In genomic region chr11:19903620-19904069, GRCh38 we compare ENCODE assay signal across 8 cellular contexts.
DNase-seq lines count a peak whose midpoint lies in the region; ATAC-seq and TF ChIP-seq lines count a peak whose summit lies in the region.

No MANE protein-coding gene starts in this region.

- no peak overlapping the region for H3K4me3 ChIP-seq in thoracic aorta

- CTCF ChIA-PET in activated CD8-positive, alpha-beta T cell treated with anti-CD3 and anti-CD28 coated beads, Interleukin-2, amount 10 ng/mL, durations not matched to agents 7 days and 5 days (lab: Charles Lee): interaction anchor here (0.6 to 2.2 kb wide), 3 partner anchors 340 to 381 kb away, joined by 3 to 15 read pairs (median 5); no protein-coding TSS in a partner anchor

- H3K4me1 ChIP-seq in thoracic aorta (ENCODE audit: control insufficient read depth in 1 of 2, low read depth in 2 of 2): peaks cover 0 to 84% of the 10 kb centered on the region in 2 donors

- DNase-seq in DMS79 (lab: John Stamatoyannopoulos, UW) (peak; percentile 44), NCI-H460 (ENCODE audit: extremely low read depth, low read depth) (peak; percentile 52), thoracic aorta (ENCODE audit: low spot score) (peak; percentile 42)
- peak; percentile 57 for DNase-seq in activated CD8-positive, alpha-beta T cell treated with anti-CD3 and anti-CD28 coated beads, Interleukin-2, amount 10 ng/mL, durations not matched to agents 7 days and 5 days

- H3K4me3 Mint-ChIP-seq in activated CD8-positive, alpha-beta T cell treated with anti-CD3 and anti-CD28 coated beads, Interleukin-2, amount 10 ng/mL, durations not matched to agents 7 days and 5 days: no peak overlapping the region
- peak overlapping the region in 1 of 3 experiments; percentile 21 for H3K4me3 Mint-ChIP-seq in nephron

- H3K27ac ChIP-seq in thoracic aorta: peak overlapping the region in 1 of 2 donors; percentile 25

- peaks cover 13% of the 10 kb centered on the region for H3K36me3 ChIP-seq in thoracic aorta

- H3K27ac Mint-ChIP-seq in activated CD8-positive, alpha-beta T cell treated with anti-CD3 and anti-CD28 coated beads, Interleukin-2, amount 10 ng/mL, durations not matched to agents 7 days and 5 days: no peak overlapping the region
- H3K27ac Mint-ChIP-seq in nephron: peak overlapping the region; percentile 48 to 60 (median 55)

- peak; percentile 83 to 88 (median 87) for TF ChIP-seq CTCF in nephron (IDR thresholded peaks at IDR 0.05; ENCODE audit: unreplicated experiment in 3 of 3)
- peak; percentile 67 for TF ChIP-seq CTCF in thoracic aorta (IDR thresholded peaks at IDR 0.05)

- ATAC-seq in HG02885 (IDR thresholded peaks at IDR 0.05; ENCODE audit: poor library complexity, unreplicated experiment) (peak; percentile 57), esophagus mucosa (peak; percentile 75), thoracic aorta (ENCODE audit: insufficient number of reproducible peaks, low FRiP score, low read depth) (no peak), GM21381 (IDR thresholded peaks at IDR 0.05; ENCODE audit: unreplicated experiment) (no peak)
- no peak for ATAC-seq in activated CD8-positive, alpha-beta T cell treated with anti-CD3 and anti-CD28 coated beads, Interleukin-2, amount 10 ng/mL, durations not matched to agents 7 days and 5 days

- H3K4me1 Mint-ChIP-seq in activated CD8-positive, alpha-beta T cell treated with anti-CD3 and anti-CD28 coated beads, Interleukin-2, amount 10 ng/mL, durations not matched to agents 7 days and 5 days (ENCODE audit: low read depth): no peaks in the 10 kb centered on the region
- peaks cover 42% of the 10 kb centered on the region for H3K4me1 Mint-ChIP-seq in nephron

- H3K27me3 Mint-ChIP-seq in activated CD8-positive, alpha-beta T cell treated with anti-CD3 and anti-CD28 coated beads, Interleukin-2, amount 10 ng/mL, durations not matched to agents 7 days and 5 days (ENCODE audit: low read depth): peaks cover 2% of the 10 kb centered on the region
- no peaks in the 10 kb centered on the region for H3K27me3 Mint-ChIP-seq in nephron (ENCODE audit: low read depth)

- no peaks in the 10 kb centered on the region for H3K9me3 Mint-ChIP-seq in activated CD8-positive, alpha-beta T cell treated with anti-CD3 and anti-CD28 coated beads, Interleukin-2, amount 10 ng/mL, durations not matched to agents 7 days and 5 days (ENCODE audit: insufficient read depth)
- H3K9me3 Mint-ChIP-seq in nephron: peaks cover 3% of the 10 kb centered on the region

- POLR2A ChIA-PET in activated CD8-positive, alpha-beta T cell treated with anti-CD3 and anti-CD28 coated beads, Interleukin-2, amount 10 ng/mL, durations not matched to agents 7 days and 5 days (lab: Charles Lee): no interaction called here

- H3K27me3 ChIP-seq in thoracic aorta (replicated peaks; ENCODE audit: insufficient read depth): no peaks in the 10 kb centered on the region

- no peaks in the 10 kb centered on the region for H3K9me3 ChIP-seq in thoracic aorta

- no peaks in the 10 kb centered on the region for H3K36me3 Mint-ChIP-seq in activated CD8-positive, alpha-beta T cell treated with anti-CD3 and anti-CD28 coated beads, Interleukin-2, amount 10 ng/mL, durations not matched to agents 7 days and 5 days (ENCODE audit: low read depth)
- H3K36me3 Mint-ChIP-seq in nephron (ENCODE audit: low read depth): no peaks in the 10 kb centered on the region

Comparison
In these comparisons a context has a peak if more than half of its experiments do, and no peak if none do; other contexts are left out.
1. ATAC-seq: peak in HG02885 (single experiment) and esophagus mucosa (single experiment); none in activated CD8-positive, alpha-beta T cell treated with anti-CD3 and anti-CD28 coated beads, Interleukin-2, amount 10 ng/mL, durations not matched to agents 7 days and 5 days (single experiment), thoracic aorta (single experiment) and GM21381 (single experiment).
2. Peak in every context shown above with its lines, with median percentiles within 50 percentile points of each other: DNase-seq.